Comparison of ENCODE assay signal across 9 cellular contexts in the genomic region with DNA sequence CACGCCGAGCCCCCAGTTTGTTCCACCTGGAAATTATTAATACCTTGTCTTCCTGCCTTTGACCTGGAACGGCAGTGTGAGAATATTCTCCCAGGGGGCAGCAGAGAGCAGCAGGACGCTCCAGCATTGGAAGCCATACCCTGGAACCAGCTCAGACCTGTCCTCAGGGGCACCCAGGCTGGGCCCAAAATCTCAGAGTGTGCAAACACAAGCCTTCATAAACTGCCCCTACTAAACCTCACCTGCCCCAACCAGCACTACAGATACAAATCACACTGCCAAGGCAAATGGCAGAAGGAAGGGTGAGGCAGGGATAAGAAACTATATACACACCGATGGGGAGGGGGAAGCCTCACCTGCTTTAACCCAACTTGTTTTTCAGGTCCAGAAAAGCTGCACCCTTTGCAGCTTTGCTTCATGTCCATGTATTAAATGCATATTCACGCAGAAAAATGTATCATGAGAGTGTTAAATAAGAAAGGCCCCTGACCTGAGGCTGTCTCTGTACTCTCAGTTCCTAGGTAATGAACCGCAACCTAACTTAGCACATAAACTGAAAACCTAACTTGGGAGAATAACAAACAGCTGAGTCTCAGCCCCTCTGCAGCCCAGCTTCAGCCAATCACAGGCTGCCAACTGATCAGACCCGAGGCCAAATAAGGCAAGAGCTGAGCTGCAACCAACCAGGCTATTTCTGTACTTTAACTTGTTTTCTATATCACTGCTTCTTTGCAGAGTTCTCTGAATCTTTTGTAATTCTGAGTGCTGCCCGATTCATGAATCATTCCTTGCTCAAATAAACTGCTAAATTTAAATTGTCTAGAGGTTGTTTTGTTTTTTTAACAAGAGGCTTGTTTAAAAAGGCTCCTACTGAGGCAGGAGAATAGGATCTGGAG.
DNase-seq lines count a peak whose midpoint lies in the region; ATAC-seq and TF ChIP-seq lines count a peak whose summit lies in the region.
"Had no signal": no experiment of that assay in that cellular context is flagged by ENCODE, and none has a peak within 500 bp of the region (broad histone marks: within the 10 kb centered on the region; RNA-seq: fewer than 3 reads in every experiment).

No MANE protein-coding gene starts in this region.

- peak; percentile 82 for ATAC-seq in HG03196 (IDR thresholded peaks at IDR 0.05; ENCODE audit: unreplicated experiment)
- peak; percentile 66 for ATAC-seq in effector memory CD8-positive, alpha-beta T cell (replicated peaks)
- peak; percentile 43 to 50 for ATAC-seq in naive B cell (ENCODE audit: low read depth in 2 of 2)
- ATAC-seq in stimulated activated naive CD8-positive, alpha-beta T cell treated with anti-CD3 and anti-CD28 coated beads, Interleukin-15, Interleukin-2, amounts not matched to agents 100 U/mL and 50 U/mL, for 24 hours = peak; percentile 78

- intact Hi-C loops in CD14-positive monocyte (cut with micrococcal nuclease) = loop anchor here (1.0 to 2.0 kb wide), 2 partner anchors 166 to 167 kb away; no protein-coding TSS in a partner anchor

- DNase-seq in CD14-positive monocyte (ENCODE audit: low spot score) (no peak), NCI-H345 treated with DMSO at 0.1 percent for 48 hours (lab: John Stamatoyannopoulos, UW; ENCODE audit: unreplicated experiment) (peak; percentile 51), naive B cell (peak; percentile 21)
- peak; percentile 55 for DNase-seq in activated CD4-positive, alpha-beta T cell treated with anti-CD3 and anti-CD28 coated beads, Interleukin-2, amount 50 U/mL, for 1 hour
- DNase-seq in effector memory CD8-positive, alpha-beta T cell = peak; percentile 45 to 63 (median 45)
- peak; percentile 73 for DNase-seq in stimulated activated naive CD8-positive, alpha-beta T cell treated with anti-CD3 and anti-CD28 coated beads, Interleukin-15, Interleukin-2, amounts not matched to agents 100 U/mL and 50 U/mL, for 24 hours

- TF ChIP-seq POLR2A in GM19099 (IDR thresholded peaks at IDR 0.05; ENCODE audit: extremely low read depth, insufficient read length, low read depth) = peak; percentile 18

- peak; percentile 90 for TF ChIP-seq CTCF in CD14-positive monocyte (IDR thresholded peaks at IDR 0.05)

- H3K9me3 Mint-ChIP-seq in CD14-positive monocyte = no peaks in the 10 kb centered on the region
- no peaks in the 10 kb centered on the region for H3K9me3 Mint-ChIP-seq in effector memory CD8-positive, alpha-beta T cell
- no peaks in the 10 kb centered on the region for H3K9me3 Mint-ChIP-seq in naive B cell
- H3K9me3 Mint-ChIP-seq: activated naive CD4-positive, alpha-beta T cell treated with anti-CD3 and anti-CD28 coated beads, Interleukin-2, amount 50 U/mL, for 24 hours had no signal

- H3K4me3 Mint-ChIP-seq in CD14-positive monocyte (no peak overlapping the region), naive B cell (no peak overlapping the region)
- no peak overlapping the region for H3K4me3 Mint-ChIP-seq in effector memory CD8-positive, alpha-beta T cell
- H3K4me3 Mint-ChIP-seq: activated naive CD4-positive, alpha-beta T cell treated with anti-CD3 and anti-CD28 coated beads, Interleukin-2, amount 50 U/mL, for 24 hours had no signal

- H3K27ac Mint-ChIP-seq in CD14-positive monocyte (no peak overlapping the region), naive B cell (peak overlapping the region in 1 of 6 donors; percentile 86)
- H3K27ac Mint-ChIP-seq in effector memory CD8-positive, alpha-beta T cell = no peak overlapping the region
- H3K27ac Mint-ChIP-seq: activated naive CD4-positive, alpha-beta T cell treated with anti-CD3 and anti-CD28 coated beads, Interleukin-2, amount 50 U/mL, for 24 hours had no signal

- no peaks in the 10 kb centered on the region for H3K36me3 Mint-ChIP-seq in CD14-positive monocyte
- H3K36me3 Mint-ChIP-seq in effector memory CD8-positive, alpha-beta T cell (ENCODE audit: insufficient read depth) = no peaks in the 10 kb centered on the region
- no peaks in the 10 kb centered on the region for H3K36me3 Mint-ChIP-seq in naive B cell
- H3K36me3 Mint-ChIP-seq: activated naive CD4-positive, alpha-beta T cell treated with anti-CD3 and anti-CD28 coated beads, Interleukin-2, amount 50 U/mL, for 24 hours had no signal

- H3K4me1 Mint-ChIP-seq in CD14-positive monocyte (peaks cover 12% of the 10 kb centered on the region), naive B cell (peaks cover 11 to 23% (median 17%) of the 10 kb centered on the region in 3 donors)
- peaks cover 0 to 4% of the 10 kb centered on the region in 2 donors for H3K4me1 Mint-ChIP-seq in effector memory CD8-positive, alpha-beta T cell (ENCODE audit: low read depth in 2 of 2)

- H3K27me3 Mint-ChIP-seq in CD14-positive monocyte (ENCODE audit: low read depth in 3 of 3) (peaks cover 0 to 1% (median 0%) of the 10 kb centered on the region in 3 donors), naive B cell (peaks cover 0 to 6% (median 0%) of the 10 kb centered on the region in 3 donors)
- H3K27me3 Mint-ChIP-seq in effector memory CD8-positive, alpha-beta T cell = no peaks in the 10 kb centered on the region
- H3K27me3 Mint-ChIP-seq: activated naive CD4-positive, alpha-beta T cell treated with anti-CD3 and anti-CD28 coated beads, Interleukin-2, amount 50 U/mL, for 24 hours had no signal
